In the genomic region with DNA sequence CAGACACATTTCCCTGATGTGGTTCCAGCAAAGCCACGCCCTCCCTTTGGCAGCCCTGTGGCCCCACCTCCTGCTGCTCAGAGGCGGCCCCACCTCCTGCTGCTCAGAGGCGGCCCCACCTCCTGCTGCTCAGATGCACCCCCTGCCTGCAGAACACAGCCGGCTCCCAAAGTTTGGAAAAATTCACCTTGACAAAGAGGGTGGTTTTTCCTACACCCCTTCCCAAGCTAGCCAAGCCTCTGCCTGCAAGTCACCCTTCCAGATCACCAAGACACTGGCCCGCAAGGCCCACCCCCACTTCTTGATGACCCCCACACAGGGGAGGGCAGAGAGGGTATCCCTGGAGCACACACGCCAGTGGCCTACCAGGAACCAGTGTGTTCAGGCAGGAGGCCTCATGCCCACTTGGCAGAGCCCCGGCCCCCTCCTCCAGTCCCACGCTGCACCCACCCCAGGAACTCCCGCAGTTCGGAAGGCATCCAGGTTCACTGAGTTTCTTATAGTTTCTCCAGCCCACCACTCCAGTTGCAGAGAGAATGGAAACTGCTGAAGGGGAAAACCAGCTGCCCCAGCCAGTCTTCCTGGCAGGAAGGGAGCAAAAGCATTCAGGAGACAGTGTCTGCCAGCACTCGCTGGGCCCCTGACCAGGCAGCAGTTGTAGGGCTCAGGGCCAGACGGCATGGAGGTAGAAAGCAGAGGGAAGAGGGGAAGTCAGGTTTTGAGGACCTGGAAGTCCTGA, we compare ENCODE assay signal across 8 cellular contexts. TPM values are rescaled to one million over a fixed set of nuclear protein-coding genes. Genes with fewer than 3 reads are reported as not detected.
DNase-seq lines count a peak whose midpoint lies in the region; ATAC-seq and TF ChIP-seq lines count a peak whose summit lies in the region.

No MANE protein-coding gene starts in this region.

- ATAC-seq in HG02981 (IDR thresholded peaks at IDR 0.05; ENCODE audit: unreplicated experiment) (peak; percentile 43), GM21576 (IDR thresholded peaks at IDR 0.05; ENCODE audit: unreplicated experiment) (no peak)

- no peaks in the 10 kb centered on the region for H3K9me3 Mint-ChIP-seq in activated T-cell treated with anti-CD3 and anti-CD28 coated beads, Interleukin-2, amount 50 U/mL, for 24 hours

- no peak overlapping the region for H3K4me3 Mint-ChIP-seq in activated T-cell treated with anti-CD3 and anti-CD28 coated beads, Interleukin-2, amount 50 U/mL, for 24 hours

- no peak overlapping the region for H2AFZ ChIP-seq in fibroblast of lung (ENCODE audit: low read length)

- peaks cover 9% of the 10 kb centered on the region for H3K36me3 Mint-ChIP-seq in activated T-cell treated with anti-CD3 and anti-CD28 coated beads, Interleukin-2, amount 50 U/mL, for 24 hours (ENCODE audit: low read depth)

- no peak overlapping the region for H3K27ac Mint-ChIP-seq in activated T-cell treated with anti-CD3 and anti-CD28 coated beads, Interleukin-2, amount 50 U/mL, for 24 hours

- no peak overlapping the region for H3K4me3 ChIP-seq in fibroblast of lung (replicated peaks in 1 of 4; ENCODE audit: control extremely low read depth in 1 of 4, insufficient read depth in 1 of 4, low read depth in 3 of 4, low read length in 4 of 4)

- no peaks in the 10 kb centered on the region for H3K27me3 Mint-ChIP-seq in activated T-cell treated with anti-CD3 and anti-CD28 coated beads, Interleukin-2, amount 50 U/mL, for 24 hours

- H3K4me1 ChIP-seq in fibroblast of lung (ENCODE audit: control insufficient read depth, extremely low read depth, insufficient read depth, low read length): peaks cover 8% of the 10 kb centered on the region

- H3K4me2 ChIP-seq in fibroblast of lung (ENCODE audit: extremely low read depth, insufficient read depth, low read length): no peak overlapping the region

- no peak overlapping the region for H3K27ac ChIP-seq in fibroblast of lung (ENCODE audit: insufficient read depth, low read length)

- no peak overlapping the region for H3K9ac ChIP-seq in fibroblast of lung (ENCODE audit: insufficient read depth, low read length)

- peaks cover 46% of the 10 kb centered on the region for H3K4me1 Mint-ChIP-seq in activated T-cell treated with anti-CD3 and anti-CD28 coated beads, Interleukin-2, amount 50 U/mL, for 24 hours (ENCODE audit: low read depth)

- H4K20me1 ChIP-seq in fibroblast of lung (ENCODE audit: control insufficient read depth, extremely low read depth, insufficient read depth, low read length): no peaks in the 10 kb centered on the region

- no peaks in the 10 kb centered on the region for H3K9me3 ChIP-seq in fibroblast of lung (ENCODE audit: control insufficient read depth, insufficient read depth, low read depth, low read length)

- H3K36me3 ChIP-seq in fibroblast of lung (ENCODE audit: control insufficient read depth, insufficient read depth, low read length): peaks cover 10% of the 10 kb centered on the region

- TF ChIP-seq CTCF in fibroblast of lung (conservative IDR thresholded peaks at IDR 0.05 in 1 of 2, IDR thresholded peaks at IDR 0.05 in 1 of 2; ENCODE audit: low read depth in 1 of 2, low read length in 2 of 2): peak; percentile 56 to 69

- H3K79me2 ChIP-seq in fibroblast of lung (ENCODE audit: control insufficient read depth, insufficient read depth, low read length): no peaks in the 10 kb centered on the region

- no peaks in the 10 kb centered on the region for H3K27me3 ChIP-seq in fibroblast of lung (ENCODE audit: control insufficient read depth, insufficient read depth, low read length)

- DNase-seq in COLO668 (lab: John Stamatoyannopoulos, UW; ENCODE audit: unreplicated experiment): peak; percentile 34
- peak; percentile 75 for DNase-seq in OCI-M1 (lab: John Stamatoyannopoulos, UW)
- DNase-seq in activated T-cell treated with anti-CD3 and anti-CD28 coated beads, Interleukin-2, amount 50 U/mL, for 24 hours: peak; percentile 82
- DNase-seq in fibroblast of lung (ENCODE audit: low read depth in 2 of 2): peak; percentile 77 to 86
- DNase-seq in nucleus accumbens (lab: John Stamatoyannopoulos, UW): peak in 49 of 56 donors; percentile 12 to 90 (median 50)
- DNase-seq in stromal cell of bone marrow (ENCODE audit: low read depth): peak; percentile 79

RNA-seq across cellular contexts. Expression of a gene that starts 2.3 kb away (rescaled TPM):
- 2.8 and 3.1 TPM in 2 replicates for total RNA-seq in fibroblast of lung
- polyA plus RNA-seq in fibroblast of lung: 4.0 and 4.3 TPM in 2 replicates
- 5.0 and 5.4 TPM in 2 replicates for polyA plus RNA-seq in fibroblast of lung (2012)
- 2.3 and 4.3 TPM in 2 replicates for polyA minus RNA-seq in fibroblast of lung (ENCODE audit: low replicate concordance)

RNA-seq across cellular contexts. Expression of a gene that starts 15.6 kb away (rescaled TPM):
- 160 and 263 TPM in 2 replicates for total RNA-seq in fibroblast of lung
- 336 and 391 TPM in 2 replicates for polyA plus RNA-seq in fibroblast of lung
- 233 and 306 TPM in 2 replicates for polyA plus RNA-seq in fibroblast of lung (2012)
- polyA minus RNA-seq in fibroblast of lung (ENCODE audit: low replicate concordance): 210 and 305 TPM in 2 replicates
